Comparison of ENCODE assay signal across 10 cellular contexts in the genomic region with DNA sequence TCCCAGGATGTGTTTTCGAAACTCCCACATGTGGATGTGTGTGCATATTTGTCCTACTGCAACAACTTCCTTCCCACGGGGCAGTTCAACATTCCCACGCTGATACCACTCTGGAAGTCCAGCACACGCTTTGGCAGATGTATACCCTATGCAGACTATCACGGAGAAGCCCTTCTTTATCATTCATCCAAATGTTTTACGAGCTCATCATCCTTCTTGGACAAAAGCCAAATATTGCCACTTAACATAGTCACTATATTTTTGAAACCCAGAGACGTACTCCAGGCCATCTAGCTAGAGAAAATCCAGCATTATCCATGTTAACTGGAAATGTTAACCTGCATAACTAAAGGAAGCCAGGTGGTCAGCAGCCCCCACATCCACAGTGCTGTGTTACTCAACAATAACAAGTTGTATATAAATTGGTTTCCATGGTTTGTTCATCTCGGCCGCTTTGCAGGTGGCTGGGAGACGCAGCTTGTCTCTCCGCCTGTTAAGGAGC.
DNase-seq lines count a peak whose midpoint lies in the region; ATAC-seq and TF ChIP-seq lines count a peak whose summit lies in the region.
"Had no signal": no experiment of that assay in that cellular context is flagged by ENCODE, and none has a peak within 500 bp of the region (broad histone marks: within the 10 kb centered on the region; RNA-seq: fewer than 3 reads in every experiment).

No MANE protein-coding gene starts in this region.

- no peaks in the 10 kb centered on the region for H3K36me3 ChIP-seq in lung (ENCODE audit: control insufficient read depth in 2 of 2, insufficient read depth in 2 of 2, low read length in 2 of 2)

- H3K9me3 Mint-ChIP-seq in activated CD4-positive, alpha-beta T cell treated with anti-CD3 and anti-CD28 coated beads for 36 hours (ENCODE audit: low read depth): no peaks in the 10 kb centered on the region
- no peaks in the 10 kb centered on the region for H3K9me3 Mint-ChIP-seq in activated CD4-positive, alpha-beta memory T cell treated with anti-CD3 and anti-CD28 coated beads for 36 hours
- H3K9me3 Mint-ChIP-seq: activated T-cell treated with anti-CD3 and anti-CD28 coated beads, Interleukin-2, amount 50 U/mL, for 72 hours had no signal

- peak; percentile 93 for DNase-seq in AG10803 (ENCODE audit: low read depth)
- peak; percentile 13 for DNase-seq in NCI-H2029 (lab: John Stamatoyannopoulos, UW)
- DNase-seq in dermis blood vessel endothelial cell: peak; percentile 97
- DNase-seq in lung (ENCODE audit: low spot score): no peak
- DNase-seq in activated CD4-positive, alpha-beta T cell treated with anti-CD3 and anti-CD28 coated beads for 36 hours: no peak
- DNase-seq in OCI-M2 (lab: John Stamatoyannopoulos, UW; ENCODE audit: unreplicated experiment): no peak
- no peak for DNase-seq in activated CD4-positive, alpha-beta memory T cell treated with anti-CD3 and anti-CD28 coated beads for 36 hours
- DNase-seq: activated T-cell treated with anti-CD3 and anti-CD28 coated beads, Interleukin-2, amount 50 U/mL, for 72 hours; NCI-H526 treated with DMSO at 0.1 percent for 48 hours had no signal

- POLR2A ChIA-PET in activated CD4-positive, alpha-beta T cell treated with anti-CD3 and anti-CD28 coated beads for 36 hours (lab: Charles Lee): no interaction called here
- POLR2A ChIA-PET in activated CD4-positive, alpha-beta memory T cell treated with anti-CD3 and anti-CD28 coated beads for 36 hours (lab: Charles Lee): no interaction called here

- H3K4me3 Mint-ChIP-seq in activated CD4-positive, alpha-beta T cell treated with anti-CD3 and anti-CD28 coated beads for 36 hours: no peak overlapping the region
- H3K4me3 Mint-ChIP-seq in activated CD4-positive, alpha-beta memory T cell treated with anti-CD3 and anti-CD28 coated beads for 36 hours: no peak overlapping the region
- H3K4me3 Mint-ChIP-seq: activated T-cell treated with anti-CD3 and anti-CD28 coated beads, Interleukin-2, amount 50 U/mL, for 72 hours had no signal

- no peaks in the 10 kb centered on the region for H3K36me3 Mint-ChIP-seq in activated CD4-positive, alpha-beta T cell treated with anti-CD3 and anti-CD28 coated beads for 36 hours (ENCODE audit: low read depth)
- no peaks in the 10 kb centered on the region for H3K36me3 Mint-ChIP-seq in activated CD4-positive, alpha-beta memory T cell treated with anti-CD3 and anti-CD28 coated beads for 36 hours

- ATAC-seq in lung (ENCODE audit: insufficient read depth, low FRiP score) (no peak), GM18519 (IDR thresholded peaks at IDR 0.05; ENCODE audit: low FRiP score, unreplicated experiment) (no peak)
- ATAC-seq in activated CD4-positive, alpha-beta T cell treated with anti-CD3 and anti-CD28 coated beads for 36 hours: no peak
- ATAC-seq: activated T-cell treated with anti-CD3 and anti-CD28 coated beads, Interleukin-2, amount 50 U/mL, for 72 hours had no signal

- H3K9me3 ChIP-seq in lung (ENCODE audit: control insufficient read depth in 2 of 2, insufficient read depth in 1 of 2, low read length in 1 of 2): no peaks in the 10 kb centered on the region

- H3K4me3 ChIP-seq in AG10803 (ENCODE audit: low read length) (no peak overlapping the region), lung (no peak overlapping the region)

- CTCF ChIA-PET in activated CD4-positive, alpha-beta T cell treated with anti-CD3 and anti-CD28 coated beads for 36 hours (lab: Charles Lee): no interaction called here
- CTCF ChIA-PET in activated CD4-positive, alpha-beta memory T cell treated with anti-CD3 and anti-CD28 coated beads for 36 hours (lab: Charles Lee): no interaction called here

- no peak for TF ChIP-seq CTCF in AG10803 (conservative IDR thresholded peaks at IDR 0.05; ENCODE audit: low read length)
- TF ChIP-seq CTCF in lung (IDR thresholded peaks at IDR 0.05; ENCODE audit: control extremely low read depth, extremely low read depth): no peak

- peaks cover 19% of the 10 kb centered on the region for H3K27me3 Mint-ChIP-seq in activated CD4-positive, alpha-beta T cell treated with anti-CD3 and anti-CD28 coated beads for 36 hours
- H3K27me3 Mint-ChIP-seq in activated CD4-positive, alpha-beta memory T cell treated with anti-CD3 and anti-CD28 coated beads for 36 hours: peaks cover 14% of the 10 kb centered on the region

- 57 to 59% methylated on average over 11 of the region's 11 CpGs for WGBS in lung, 2 donors

- intact Hi-C loops in activated CD4-positive, alpha-beta T cell treated with anti-CD3 and anti-CD28 coated beads for 36 hours (cut with DNase I, micrococcal nuclease): no loop called here
- intact Hi-C loops in activated CD4-positive, alpha-beta memory T cell treated with anti-CD3 and anti-CD28 coated beads for 36 hours (cut with micrococcal nuclease): no loop called here

- H3K27me3 ChIP-seq in lung (ENCODE audit: control insufficient read depth, insufficient read depth): no peaks in the 10 kb centered on the region

- H3K4me1 ChIP-seq in lung (ENCODE audit: control insufficient read depth in 2 of 2, insufficient read depth in 2 of 2, low read length in 2 of 2): peaks cover 7 to 26% of the 10 kb centered on the region in 2 donors

- peak overlapping the region; percentile 34 to 67 for H3K27ac ChIP-seq in lung (ENCODE audit: low read depth in 1 of 2, low read length in 1 of 2)

- H3K4me1 Mint-ChIP-seq in activated CD4-positive, alpha-beta T cell treated with anti-CD3 and anti-CD28 coated beads for 36 hours: peaks cover 12% of the 10 kb centered on the region
- peaks cover 7% of the 10 kb centered on the region for H3K4me1 Mint-ChIP-seq in activated CD4-positive, alpha-beta memory T cell treated with anti-CD3 and anti-CD28 coated beads for 36 hours (ENCODE audit: low read depth)

- no peak overlapping the region for H3K27ac Mint-ChIP-seq in activated CD4-positive, alpha-beta T cell treated with anti-CD3 and anti-CD28 coated beads for 36 hours
- no peak overlapping the region for H3K27ac Mint-ChIP-seq in activated CD4-positive, alpha-beta memory T cell treated with anti-CD3 and anti-CD28 coated beads for 36 hours
- H3K27ac Mint-ChIP-seq: activated T-cell treated with anti-CD3 and anti-CD28 coated beads, Interleukin-2, amount 50 U/mL, for 72 hours had no signal

Comparison
In these comparisons a context has a peak if more than half of its experiments do, and no peak if none do; other contexts are left out.
1. DNase-seq: peak in AG10803 (single experiment), NCI-H2029 (single experiment) and dermis blood vessel endothelial cell (single experiment); none in lung (single experiment), activated CD4-positive, alpha-beta T cell treated with anti-CD3 and anti-CD28 coated beads for 36 hours (single experiment), OCI-M2 (single experiment) and activated CD4-positive, alpha-beta memory T cell treated with anti-CD3 and anti-CD28 coated beads for 36 hours (single experiment).